Comparison of ENCODE assay signal across 13 cellular contexts in genomic region chr1:100076744-100077143, GRCh38. TPM values are rescaled to one million over a fixed set of nuclear protein-coding genes. Genes with fewer than 3 reads are reported as not detected.
DNase-seq lines count a peak whose midpoint lies in the region; ATAC-seq lines count a peak whose summit lies in the region.
"Had no signal": no experiment of that assay in that cellular context is flagged by ENCODE, and none has a peak within 500 bp of the region (broad histone marks: within the 10 kb centered on the region; RNA-seq: fewer than 3 reads in every experiment).

No MANE protein-coding gene starts in this region.

- peaks cover 7% of the 10 kb centered on the region for H3K4me1 Mint-ChIP-seq in activated CD4-positive, alpha-beta T cell treated with anti-CD3 and anti-CD28 coated beads for 36 hours
- H3K4me1 Mint-ChIP-seq in activated CD4-positive, alpha-beta T cell treated with anti-CD3 and anti-CD28 coated beads, Interleukin-2, amount 10 ng/mL, durations not matched to agents 24 days and 14 days, result peaks cover 12% of the 10 kb centered on the region
- no peaks in the 10 kb centered on the region for H3K4me1 Mint-ChIP-seq in stimulated activated effector memory CD8-positive, alpha-beta T cell treated with anti-CD3 and anti-CD28 coated beads, Interleukin-12 subunit alpha, Interleukin-12 subunit beta, amount 100 ng/mL, for 72 hours
- peaks cover 9% of the 10 kb centered on the region for H3K4me1 Mint-ChIP-seq in activated T-helper 2 cell treated with anti-CD3 and anti-CD28 coated beads, Interferon-gamma antibody, Interleukin-2, Interleukin-4, amounts not matched to agents 10 μg/mL and 5 μg/mL and 100 μg/mL, durations not matched to agents 14 hours and 24 hours and 36 hours (ENCODE audit: low read depth)

- H3K36me3 Mint-ChIP-seq in activated CD4-positive, alpha-beta T cell treated with anti-CD3 and anti-CD28 coated beads for 36 hours (ENCODE audit: low read depth), result peaks cover 51% of the 10 kb centered on the region
- peaks cover 58% of the 10 kb centered on the region for H3K36me3 Mint-ChIP-seq in activated CD4-positive, alpha-beta T cell treated with anti-CD3 and anti-CD28 coated beads, Interleukin-2, amount 10 ng/mL, durations not matched to agents 24 days and 14 days (ENCODE audit: low read depth)
- H3K36me3 Mint-ChIP-seq in stimulated activated effector memory CD8-positive, alpha-beta T cell treated with anti-CD3 and anti-CD28 coated beads, Interleukin-12 subunit alpha, Interleukin-12 subunit beta, amount 100 ng/mL, for 72 hours, result peaks cover 100% of the 10 kb centered on the region
- H3K36me3 Mint-ChIP-seq in activated T-helper 2 cell treated with anti-CD3 and anti-CD28 coated beads, Interferon-gamma antibody, Interleukin-2, Interleukin-4, amounts not matched to agents 10 μg/mL and 5 μg/mL and 100 μg/mL, durations not matched to agents 14 hours and 24 hours and 36 hours (ENCODE audit: low read depth), result peaks cover 70% of the 10 kb centered on the region

- CTCF ChIA-PET in activated CD4-positive, alpha-beta T cell treated with anti-CD3 and anti-CD28 coated beads for 36 hours (lab: Charles Lee), result interaction anchor here (1.2 kb wide), 1 partner anchor 10 kb away, joined by 3 read pairs; no protein-coding TSS in a partner anchor

- no peaks in the 10 kb centered on the region for H3K27me3 Mint-ChIP-seq in activated CD4-positive, alpha-beta T cell treated with anti-CD3 and anti-CD28 coated beads for 36 hours
- no peaks in the 10 kb centered on the region for H3K27me3 Mint-ChIP-seq in activated CD4-positive, alpha-beta T cell treated with anti-CD3 and anti-CD28 coated beads, Interleukin-2, amount 10 ng/mL, durations not matched to agents 24 days and 14 days
- no peaks in the 10 kb centered on the region for H3K27me3 Mint-ChIP-seq in activated T-helper 2 cell treated with anti-CD3 and anti-CD28 coated beads, Interferon-gamma antibody, Interleukin-2, Interleukin-4, amounts not matched to agents 10 μg/mL and 5 μg/mL and 100 μg/mL, durations not matched to agents 14 hours and 24 hours and 36 hours (ENCODE audit: low read depth)

- DNase-seq in activated CD4-positive, alpha-beta T cell treated with anti-CD3 and anti-CD28 coated beads for 36 hours, result no peak
- no peak for DNase-seq in activated CD4-positive, alpha-beta T cell treated with anti-CD3 and anti-CD28 coated beads, Interleukin-2, amount 10 ng/mL, durations not matched to agents 24 days and 14 days
- no peak for DNase-seq in stimulated activated effector memory CD8-positive, alpha-beta T cell treated with anti-CD3 and anti-CD28 coated beads, Interleukin-12 subunit alpha, Interleukin-12 subunit beta, amount 100 ng/mL, for 72 hours (ENCODE audit: low spot score in 2 of 2)
- no peak for DNase-seq in germinal center (ENCODE audit: low spot score)
- no peak for DNase-seq in activated T-helper 2 cell treated with anti-CD3 and anti-CD28 coated beads, Interferon-gamma antibody, Interleukin-2, Interleukin-4, amounts not matched to agents 10 μg/mL and 5 μg/mL and 100 μg/mL, durations not matched to agents 14 hours and 24 hours and 36 hours (ENCODE audit: low spot score)
- no peak for DNase-seq in NCI-H524 treated with DMSO at 0.1 percent for 48 hours (lab: John Stamatoyannopoulos, UW)
- DNase-seq: activated T-cell treated with anti-CD3 and anti-CD28 coated beads, Interleukin-2, amount 50 U/mL, for 48 hours; central memory CD4-positive, alpha-beta T cell; DND-41; lower lobe of right lung; MM.1S had no signal

- H3K27ac Mint-ChIP-seq in activated CD4-positive, alpha-beta T cell treated with anti-CD3 and anti-CD28 coated beads for 36 hours, result no peak overlapping the region
- H3K27ac Mint-ChIP-seq in activated CD4-positive, alpha-beta T cell treated with anti-CD3 and anti-CD28 coated beads, Interleukin-2, amount 10 ng/mL, durations not matched to agents 24 days and 14 days, result no peak overlapping the region
- peak overlapping the region; percentile 37 for H3K27ac Mint-ChIP-seq in stimulated activated effector memory CD8-positive, alpha-beta T cell treated with anti-CD3 and anti-CD28 coated beads, Interleukin-12 subunit alpha, Interleukin-12 subunit beta, amount 100 ng/mL, for 72 hours
- no peak overlapping the region for H3K27ac Mint-ChIP-seq in activated T-helper 2 cell treated with anti-CD3 and anti-CD28 coated beads, Interferon-gamma antibody, Interleukin-2, Interleukin-4, amounts not matched to agents 10 μg/mL and 5 μg/mL and 100 μg/mL, durations not matched to agents 14 hours and 24 hours and 36 hours

- POLR2A ChIA-PET in activated CD4-positive, alpha-beta T cell treated with anti-CD3 and anti-CD28 coated beads for 36 hours (lab: Charles Lee), result no interaction called here

- no peaks in the 10 kb centered on the region for H3K9me3 Mint-ChIP-seq in activated CD4-positive, alpha-beta T cell treated with anti-CD3 and anti-CD28 coated beads for 36 hours (ENCODE audit: low read depth)
- no peaks in the 10 kb centered on the region for H3K9me3 Mint-ChIP-seq in activated CD4-positive, alpha-beta T cell treated with anti-CD3 and anti-CD28 coated beads, Interleukin-2, amount 10 ng/mL, durations not matched to agents 24 days and 14 days
- no peaks in the 10 kb centered on the region for H3K9me3 Mint-ChIP-seq in stimulated activated effector memory CD8-positive, alpha-beta T cell treated with anti-CD3 and anti-CD28 coated beads, Interleukin-12 subunit alpha, Interleukin-12 subunit beta, amount 100 ng/mL, for 72 hours
- H3K9me3 Mint-ChIP-seq in activated T-helper 2 cell treated with anti-CD3 and anti-CD28 coated beads, Interferon-gamma antibody, Interleukin-2, Interleukin-4, amounts not matched to agents 10 μg/mL and 5 μg/mL and 100 μg/mL, durations not matched to agents 14 hours and 24 hours and 36 hours, result no peaks in the 10 kb centered on the region

- peak; percentile 55 for ATAC-seq in activated CD4-positive, alpha-beta T cell treated with anti-CD3 and anti-CD28 coated beads for 36 hours
- ATAC-seq in GM21619 (IDR thresholded peaks at IDR 0.05; ENCODE audit: unreplicated experiment) (peak; percentile 70), HG03159 (IDR thresholded peaks at IDR 0.05; ENCODE audit: unreplicated experiment) (peak; percentile 56)
- peak; percentile 80 for ATAC-seq in stimulated activated effector memory CD8-positive, alpha-beta T cell treated with anti-CD3 and anti-CD28 coated beads, Interleukin-12 subunit alpha, Interleukin-12 subunit beta, amount 100 ng/mL, for 72 hours
- ATAC-seq: lower lobe of right lung had no signal

- intact Hi-C loops in activated CD4-positive, alpha-beta T cell treated with anti-CD3 and anti-CD28 coated beads for 36 hours (cut with DNase I, micrococcal nuclease), result no loop called here
- intact Hi-C loops in activated CD4-positive, alpha-beta T cell treated with anti-CD3 and anti-CD28 coated beads, Interleukin-2, amount 10 ng/mL, durations not matched to agents 24 days and 14 days (cut with micrococcal nuclease), result no loop called here
- intact Hi-C loops in activated T-helper 2 cell treated with anti-CD3 and anti-CD28 coated beads, Interferon-gamma antibody, Interleukin-2, Interleukin-4, amounts not matched to agents 10 μg/mL and 5 μg/mL and 100 μg/mL, durations not matched to agents 14 hours and 24 hours and 36 hours (cut with micrococcal nuclease), result no loop called here

- no peak overlapping the region for H3K4me3 Mint-ChIP-seq in activated CD4-positive, alpha-beta T cell treated with anti-CD3 and anti-CD28 coated beads for 36 hours
- H3K4me3 Mint-ChIP-seq in activated CD4-positive, alpha-beta T cell treated with anti-CD3 and anti-CD28 coated beads, Interleukin-2, amount 10 ng/mL, durations not matched to agents 24 days and 14 days, result no peak overlapping the region
- no peak overlapping the region for H3K4me3 Mint-ChIP-seq in stimulated activated effector memory CD8-positive, alpha-beta T cell treated with anti-CD3 and anti-CD28 coated beads, Interleukin-12 subunit alpha, Interleukin-12 subunit beta, amount 100 ng/mL, for 72 hours
- no peak overlapping the region for H3K4me3 Mint-ChIP-seq in activated T-helper 2 cell treated with anti-CD3 and anti-CD28 coated beads, Interferon-gamma antibody, Interleukin-2, Interleukin-4, amounts not matched to agents 10 μg/mL and 5 μg/mL and 100 μg/mL, durations not matched to agents 14 hours and 24 hours and 36 hours (ENCODE audit: low read depth)

RNA-seq across cellular contexts. Expression of gene SASS6, which starts 56.0 kb away (rescaled TPM):
- total RNA-seq in activated CD4-positive, alpha-beta T cell treated with anti-CD3 and anti-CD28 coated beads for 36 hours, result 10 to 100 TPM; 14.2 to 17.4 TPM
- 16.0 and 17.2 TPM in 2 replicates for total RNA-seq in activated CD4-positive, alpha-beta T cell treated with anti-CD3 and anti-CD28 coated beads, Interleukin-2, amount 10 ng/mL, durations not matched to agents 24 days and 14 days
- 15.2 and 15.7 TPM in 2 replicates for total RNA-seq in activated T-helper 2 cell treated with anti-CD3 and anti-CD28 coated beads, Interferon-gamma antibody, Interleukin-2, Interleukin-4, amounts not matched to agents 10 μg/mL and 5 μg/mL and 100 μg/mL, durations not matched to agents 14 hours and 24 hours and 36 hours

RNA-seq across cellular contexts. Expression of gene TRMT13, which starts 56.2 kb away (rescaled TPM):
- 10 to 100 TPM; 19.0 to 20.2 TPM for total RNA-seq in activated CD4-positive, alpha-beta T cell treated with anti-CD3 and anti-CD28 coated beads for 36 hours
- 24.3 and 25.5 TPM in 2 replicates for total RNA-seq in activated CD4-positive, alpha-beta T cell treated with anti-CD3 and anti-CD28 coated beads, Interleukin-2, amount 10 ng/mL, durations not matched to agents 24 days and 14 days
- total RNA-seq in activated T-helper 2 cell treated with anti-CD3 and anti-CD28 coated beads, Interferon-gamma antibody, Interleukin-2, Interleukin-4, amounts not matched to agents 10 μg/mL and 5 μg/mL and 100 μg/mL, durations not matched to agents 14 hours and 24 hours and 36 hours, result 20.2 and 24.6 TPM in 2 replicates
